Comparison of ENCODE assay signal across 17 cellular contexts in genomic region chr16:46768809-46769208, GRCh38. TPM values are rescaled to one million over a fixed set of nuclear protein-coding genes. Genes with fewer than 3 reads are reported as not detected.
DNase-seq lines count a peak whose midpoint lies in the region; ATAC-seq and TF ChIP-seq lines count a peak whose summit lies in the region.
"Had no signal": no experiment of that assay in that cellular context is flagged by ENCODE, and none has a peak within 500 bp of the region (broad histone marks: within the 10 kb centered on the region; RNA-seq: fewer than 3 reads in every experiment).

No MANE protein-coding gene starts in this region.

- no peak overlapping the region for H3K4me3 ChIP-seq in Peyer's patch
- H3K4me3 ChIP-seq: HAP-1, neural progenitor cell, tibial artery had no signal

- no peaks in the 10 kb centered on the region for H3K36me3 ChIP-seq in Peyer's patch
- H3K36me3 ChIP-seq: HAP-1, neural progenitor cell, tibial artery had no signal

- no peak overlapping the region for H3K27ac ChIP-seq in Peyer's patch
- H3K27ac ChIP-seq: neural progenitor cell, tibial artery had no signal

- H3K9me3 ChIP-seq in Peyer's patch, result no peaks in the 10 kb centered on the region
- H3K9me3 ChIP-seq: HAP-1, tibial artery had no signal

- H3K4me1 ChIP-seq in Peyer's patch, result no peaks in the 10 kb centered on the region
- H3K4me1 ChIP-seq: HAP-1, neural progenitor cell, tibial artery had no signal

- TF ChIP-seq POLR2A in Peyer's patch (IDR thresholded peaks at IDR 0.05), result no peak

- H3K27me3 ChIP-seq in Peyer's patch, result no peaks in the 10 kb centered on the region
- H3K27me3 ChIP-seq: neural progenitor cell, tibial artery had no signal

- DNase-seq in NCI-H1092 (lab: John Stamatoyannopoulos, UW) (peak; percentile 82), NCI-H187 (lab: John Stamatoyannopoulos, UW) (peak; percentile 14 to 37), NCI-H524 treated with DMSO at 0.1 percent for 48 hours (lab: John Stamatoyannopoulos, UW) (peak; percentile 84), left kidney (ENCODE audit: low read depth, low spot score) (peak; percentile 49), Peyer's patch (no peak), kidney tubule cell (ENCODE audit: low spot score) (no peak)
- DNase-seq: activated CD4-positive, alpha-beta T cell treated with anti-CD3 and anti-CD28 coated beads, Interleukin-2, amount 50 U/mL, for 4 hours; activated T-cell treated with anti-CD3 and anti-CD28 coated beads, Interleukin-2, amount 50 U/mL, for 4 hours; cortex of kidney; left colon; NCI-H446; tibial artery had no signal

- no peak for TF ChIP-seq CTCF in Peyer's patch (IDR thresholded peaks at IDR 0.05)

- ATAC-seq in GM18861 (IDR thresholded peaks at IDR 0.05; ENCODE audit: unreplicated experiment), result no peak
- ATAC-seq in GM18519 (IDR thresholded peaks at IDR 0.05; ENCODE audit: low FRiP score, unreplicated experiment), result no peak
- ATAC-seq: activated naive CD4-positive, alpha-beta T cell treated with anti-CD3 and anti-CD28 coated beads, Interleukin-2, amount 50 U/mL, for 72 hours; activated T-cell treated with anti-CD3 and anti-CD28 coated beads, Interleukin-2, amount 50 U/mL, for 4 hours; left colon had no signal

RNA-seq across cellular contexts. Expression of gene MYLK3, which starts 20.7 kb away (rescaled TPM):
- not detected for total RNA-seq in Peyer's patch

Comparison
In these comparisons a context has a peak if more than half of its experiments do, and no peak if none do; other contexts are left out.
1. DNase-seq: peak in NCI-H1092 (single experiment), NCI-H187 (2 of 2), NCI-H524 treated with DMSO at 0.1 percent for 48 hours (single experiment) and left kidney (single experiment); none in Peyer's patch (0 of 3) and kidney tubule cell (single experiment).